In the genomic region with DNA sequence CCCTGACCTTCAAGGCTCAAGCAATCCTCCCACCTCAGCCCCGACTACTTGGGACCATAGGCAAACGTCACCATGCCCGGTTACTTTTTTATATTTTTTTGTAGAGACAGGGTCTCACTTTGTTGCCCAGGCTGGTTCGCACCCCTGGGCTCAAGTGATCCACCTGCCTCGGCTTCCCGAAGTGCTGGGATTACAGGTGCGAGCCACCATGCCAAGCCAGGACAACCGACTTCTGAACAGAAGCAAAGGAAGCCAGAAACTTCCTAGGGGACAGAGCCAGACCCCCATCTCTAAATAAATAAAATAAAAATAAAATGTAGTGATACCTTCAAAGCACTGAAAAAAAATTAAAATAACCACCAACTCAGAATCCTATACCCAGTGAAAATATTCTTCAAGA, we compare ENCODE assay signal across 23 cellular contexts. TPM values are rescaled to one million over a fixed set of nuclear protein-coding genes. Genes with fewer than 3 reads are reported as not detected.
DNase-seq lines count a peak whose midpoint lies in the region; TF ChIP-seq lines count a peak whose summit lies in the region.
"Had no signal": no experiment of that assay in that cellular context is flagged by ENCODE, and none has a peak within 500 bp of the region (broad histone marks: within the 10 kb centered on the region; RNA-seq: fewer than 3 reads in every experiment).

No MANE protein-coding gene starts in this region.

- no peaks in the 10 kb centered on the region for H3K27me3 Mint-ChIP-seq in type B pancreatic cell

- H2AK5ac ChIP-seq in trophoblast cell (ENCODE audit: low read length), result no peak overlapping the region

- H3K4me3 ChIP-seq in trophoblast cell (ENCODE audit: low read depth, low read length), result no peak overlapping the region
- H3K4me3 ChIP-seq: BLaER1, GM12878 had no signal

- H3K36me3 ChIP-seq in trophoblast cell (ENCODE audit: control insufficient read depth in 1 of 2, insufficient read depth in 2 of 2, low read length in 2 of 2), result peaks cover 3 to 5% of the 10 kb centered on the region in 2 experiments
- H3K36me3 ChIP-seq: BE2C, BLaER1 had no signal

- H3K9me3 ChIP-seq in trophoblast cell (ENCODE audit: insufficient read depth, low read depth, low read length), result no peaks in the 10 kb centered on the region
- H3K9me3 ChIP-seq: BE2C, BLaER1 had no signal

- no peaks in the 10 kb centered on the region for H3K79me1 ChIP-seq in trophoblast cell (ENCODE audit: low read length)

- H3K14ac ChIP-seq in trophoblast cell (ENCODE audit: low read length), result no peak overlapping the region

- no peak overlapping the region for H3K4me3 Mint-ChIP-seq in type B pancreatic cell
- H3K4me3 Mint-ChIP-seq: CD14-positive monocyte; CD4-positive, alpha-beta memory T cell; CD4-positive, CD25-positive, alpha-beta regulatory T cell; CD8-positive, alpha-beta memory T cell had no signal

- H2AFZ ChIP-seq in trophoblast cell (ENCODE audit: insufficient read depth, low read length, poor library complexity), result no peak overlapping the region

- no peaks in the 10 kb centered on the region for H3K27me3 ChIP-seq in trophoblast cell (ENCODE audit: insufficient read depth, low read length)
- H3K27me3 ChIP-seq: BE2C, BLaER1 had no signal

- H3K9me3 Mint-ChIP-seq in type B pancreatic cell, result no peaks in the 10 kb centered on the region
- H3K9me3 Mint-ChIP-seq: CD14-positive monocyte; CD4-positive, alpha-beta memory T cell; CD4-positive, CD25-positive, alpha-beta regulatory T cell; CD8-positive, alpha-beta memory T cell had no signal

- H4K91ac ChIP-seq in trophoblast cell (ENCODE audit: low read depth, low read length), result no peak overlapping the region

- no peak overlapping the region for H3K27ac Mint-ChIP-seq in type B pancreatic cell
- H3K27ac Mint-ChIP-seq: CD14-positive monocyte; CD4-positive, alpha-beta memory T cell; CD4-positive, CD25-positive, alpha-beta regulatory T cell; CD8-positive, alpha-beta memory T cell had no signal

- no peaks in the 10 kb centered on the region for H3K79me2 ChIP-seq in trophoblast cell (ENCODE audit: control insufficient read depth, insufficient read depth, low read length, poor library complexity)

- H3K4ac ChIP-seq in trophoblast cell (ENCODE audit: low read depth, low read length), result no peak overlapping the region

- H4K12ac ChIP-seq in trophoblast cell (ENCODE audit: low read depth, low read length), result no peak overlapping the region

- H3K23ac ChIP-seq in trophoblast cell (ENCODE audit: low read length), result no peak overlapping the region

- no peaks in the 10 kb centered on the region for H3K4me1 Mint-ChIP-seq in type B pancreatic cell (ENCODE audit: unreplicated experiment)

- H3K4me2 ChIP-seq in trophoblast cell (ENCODE audit: low read length), result no peak overlapping the region
- H3K4me2 ChIP-seq: BLaER1 had no signal

- H3K4me1 ChIP-seq in trophoblast cell (ENCODE audit: control insufficient read depth in 1 of 2, insufficient read depth in 2 of 2, low read length in 2 of 2), result no peaks in the 10 kb centered on the region
- H3K4me1 ChIP-seq: BE2C had no signal

- no peak overlapping the region for H4K8ac ChIP-seq in trophoblast cell (ENCODE audit: low read depth, low read length)

- H3K9ac ChIP-seq in trophoblast cell (ENCODE audit: low read length), result no peak overlapping the region
- H3K9ac ChIP-seq: BLaER1 had no signal

- peaks cover 5% of the 10 kb centered on the region for H3K36me3 Mint-ChIP-seq in type B pancreatic cell
- H3K36me3 Mint-ChIP-seq: CD14-positive monocyte; CD4-positive, alpha-beta memory T cell; CD4-positive, CD25-positive, alpha-beta regulatory T cell; CD8-positive, alpha-beta memory T cell had no signal

- no peak overlapping the region for H2BK5ac ChIP-seq in trophoblast cell (ENCODE audit: low read depth, low read length, poor library complexity)

- no peak overlapping the region for H3K27ac ChIP-seq in trophoblast cell (ENCODE audit: low read depth, low read length)
- H3K27ac ChIP-seq: BLaER1 had no signal

- no peak for TF ChIP-seq CTCF in type B pancreatic cell (conservative IDR thresholded peaks at IDR 0.05)

- no peak overlapping the region for H2BK120ac ChIP-seq in trophoblast cell (ENCODE audit: insufficient read depth, low read length, poor library complexity)

- intact Hi-C loops in posterior vena cava (cut with DNase I), result no loop called here

- no CpG with 5 or more reads among the region's 8 CpGs for WGBS in trophoblast cell (ENCODE audit: extremely low coverage, insufficient coverage, insufficient read length)

- no peak overlapping the region for H2BK12ac ChIP-seq in trophoblast cell (ENCODE audit: low read length)

- H3K18ac ChIP-seq in trophoblast cell (ENCODE audit: low read length), result no peak overlapping the region

- DNase-seq in mesenteric fat pad (ENCODE audit: low spot score), result peak; percentile 72
- peak; percentile 22 for DNase-seq in posterior vena cava (ENCODE audit: low spot score)
- peak; percentile 25 for DNase-seq in type B pancreatic cell (ENCODE audit: extremely low spot score, unreplicated experiment)
- no peak for DNase-seq in trophoblast cell
- no peak for DNase-seq in NCI-H1105 (lab: John Stamatoyannopoulos, UW)
- DNase-seq: 8988T; ACHN; BE2C; C1 segment of cervical spinal cord; CD4-positive, alpha-beta memory T cell; CD4-positive, CD25-positive, alpha-beta regulatory T cell; CD8-positive, alpha-beta memory T cell; COR-L47; DMS 273 treated with DMSO at 0.1 percent for 48 hours; DMS153; DMS53; DMS79; DND-41; EL; GDM1 had no signal

RNA-seq across cellular contexts. Expression of gene C11orf58, which starts 26.4 kb away (rescaled TPM):
- 93.9 TPM for total RNA-seq in mesenteric fat pad
- total RNA-seq in posterior vena cava, result 100 to 1,000 TPM; 100 to 101 TPM
- total RNA-seq in type B pancreatic cell (ENCODE audit: low replicate concordance), result 115 and 148 TPM in 2 replicates
- polyA plus RNA-seq in trophoblast cell (2013), result 114 and 118 TPM in 2 replicates

Comparison
In these comparisons a context has a peak if more than half of its experiments do, and no peak if none do; other contexts are left out.
1. DNase-seq: peak in mesenteric fat pad (single experiment), posterior vena cava (single experiment) and type B pancreatic cell (single experiment); none in trophoblast cell (0 of 2) and NCI-H1105 (single experiment).